In the genomic region with DNA sequence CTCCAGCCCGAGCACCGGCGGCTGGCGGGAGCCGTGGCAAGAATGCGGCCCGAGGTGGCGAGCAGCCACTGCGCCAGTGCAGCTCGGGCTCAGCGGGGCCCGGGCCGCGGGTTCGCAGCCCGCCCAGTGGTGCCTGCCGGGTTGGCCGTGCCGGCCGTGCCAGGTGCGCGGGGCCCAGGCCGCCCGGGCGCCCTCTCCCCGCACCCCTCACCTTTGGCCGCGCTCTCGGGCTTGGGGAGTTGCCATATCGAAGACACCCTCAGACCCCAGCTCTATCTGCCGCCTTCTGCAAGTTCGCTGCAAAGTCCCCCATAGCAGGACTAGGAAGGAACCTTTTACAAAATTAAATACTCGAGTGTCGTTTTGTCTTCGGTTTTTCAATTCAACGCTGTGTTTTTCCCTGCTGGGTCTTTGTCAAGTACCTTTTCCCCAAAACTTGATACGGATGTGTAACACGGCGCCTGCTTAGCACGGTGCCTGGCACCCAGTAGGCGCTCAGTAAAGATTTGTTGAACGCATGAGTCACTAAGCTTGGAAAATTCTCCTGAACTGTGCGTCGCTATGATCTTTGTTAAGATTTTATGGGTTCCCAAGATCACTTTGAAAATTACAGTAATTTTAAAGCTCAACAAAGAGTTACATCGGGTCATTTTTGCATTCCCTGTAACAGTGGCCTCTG, we compare ENCODE assay signal across 8 cellular contexts. TPM values are rescaled to one million over a fixed set of nuclear protein-coding genes. Genes with fewer than 3 reads are reported as not detected.
DNase-seq lines count a peak whose midpoint lies in the region; ATAC-seq, FAIRE-seq and TF ChIP-seq lines count a peak whose summit lies in the region.

No MANE protein-coding gene starts in this region.

- in situ Hi-C loops in GM13976 (cut with MboI; ENCODE audit: low sequenced_read_pairs, unreplicated experiment) = no loop called here

- no peaks in the 10 kb centered on the region for H3K27me3 ChIP-seq in H1 (replicated peaks in 1 of 4; ENCODE audit: control insufficient read depth in 3 of 4, extremely low read depth in 1 of 4, insufficient read depth in 3 of 4, low read length in 3 of 4)
- H3K27me3 ChIP-seq in muscle layer of colon (ENCODE audit: control insufficient read depth in 1 of 2, insufficient read depth in 2 of 2, low read length in 2 of 2) = no peaks in the 10 kb centered on the region

- H3K4ac ChIP-seq in H1 (replicated peaks; ENCODE audit: insufficient read length, low read depth, low read length) = no peak overlapping the region

- no peak overlapping the region for H2BK15ac ChIP-seq in H1 (ENCODE audit: low read length)

- H2AK5ac ChIP-seq in H1 (ENCODE audit: low read depth, low read length) = no peak overlapping the region

- no peaks in the 10 kb centered on the region for H3K79me1 ChIP-seq in H1 (ENCODE audit: low read depth, low read length)

- H2BK120ac ChIP-seq in H1 (replicated peaks; ENCODE audit: low read depth, low read length) = no peak overlapping the region

- POLR2A ChIA-PET in H1 (lab: Charles Lee; ENCODE audit: partially characterized antibody) = interaction anchor here (0.9 to 2.6 kb wide), 10 partner anchors 9 to 489 kb away, joined by 3 to 9 read pairs (median 4); partner anchors contain the start of genes FLACC1 and ORC2

- peak overlapping the region; percentile 98 for H2AFZ ChIP-seq in H1 (ENCODE audit: low read length)

- TF ChIP-seq CTCF in H1 (IDR thresholded peaks at IDR 0.05; ENCODE audit: control extremely low read depth in 1 of 3, insufficient read depth in 1 of 3, low read depth in 1 of 3, low read length in 3 of 3) = no peak
- no peak for TF ChIP-seq CTCF in GM13976 (IDR thresholded peaks at IDR 0.05; ENCODE audit: borderline replicate concordance, control extremely low read depth, extremely low read depth, insufficient read depth, missing control alignments)

- peak; percentile 39 for ATAC-seq in Right ventricle myocardium inferior
- ATAC-seq in HG03095 (IDR thresholded peaks at IDR 0.05; ENCODE audit: unreplicated experiment) = no peak

- peak overlapping the region; percentile 61 for H4K5ac ChIP-seq in H1 (ENCODE audit: insufficient read length, low read depth, low read length)

- H3K23ac ChIP-seq in H1 (ENCODE audit: insufficient read length) = no peak overlapping the region

- peak overlapping the region; percentile 69 to 76 for H3K4me2 ChIP-seq in H1 (ENCODE audit: insufficient read depth in 1 of 2, low read depth in 2 of 2, low read length in 2 of 2)

- H3K23me2 ChIP-seq in H1 (ENCODE audit: low read depth, low read length) = peaks cover 9% of the 10 kb centered on the region; the same call in 1 of the 2 replicates

- no peak overlapping the region for H2BK20ac ChIP-seq in H1 (ENCODE audit: low read length)

- no peaks in the 10 kb centered on the region for H3K9me3 ChIP-seq in H1 (ENCODE audit: insufficient read depth in 2 of 2, low read depth in 1 of 2, low read length in 1 of 2)
- H3K9me3 ChIP-seq in muscle layer of colon (ENCODE audit: low read length) = no peaks in the 10 kb centered on the region

- H3K27ac ChIP-seq in H1 (ENCODE audit: low read depth, low read length) (peak overlapping the region; percentile 64; the same call in 1 of the 2 replicates), muscle layer of colon (ENCODE audit: low read depth, low read length) (peak overlapping the region; percentile 83)

- TF ChIP-seq RAD21 in H1 (IDR thresholded peaks at IDR 0.05 in 1 of 2, conservative IDR thresholded peaks at IDR 0.05 in 1 of 2; ENCODE audit: low read depth in 2 of 2, low read length in 2 of 2) = no peak

- H3K4me1 ChIP-seq in H1 (replicated peaks in 1 of 4; ENCODE audit: control insufficient read depth in 3 of 4, insufficient read depth in 4 of 4, low read length in 3 of 4) (no peaks in the 10 kb centered on the region; a peak in 1 of 7 replicates), muscle layer of colon (ENCODE audit: insufficient read depth, low read length) (peaks cover 13% of the 10 kb centered on the region)

- peak overlapping the region; percentile 94 to 100 (median 98) for H3K4me3 ChIP-seq in H1 (ENCODE audit: extremely low read depth in 1 of 4, insufficient read depth in 2 of 4, low read depth in 3 of 4, low read length in 4 of 4)
- H3K4me3 ChIP-seq in muscle layer of colon (ENCODE audit: low read depth in 1 of 2, low read length in 2 of 2) = peak overlapping the region; percentile 94 to 97

- no peak overlapping the region for H2BK12ac ChIP-seq in H1 (ENCODE audit: low read depth, low read length)

- no peak overlapping the region for H3K18ac ChIP-seq in H1 (ENCODE audit: extremely low read depth, low read length)

- H2BK5ac ChIP-seq in H1 (ENCODE audit: low read depth, low read length) = peak overlapping the region; percentile 56; the same call in 1 of the 2 replicates

- H4K8ac ChIP-seq in H1 (ENCODE audit: extremely low read depth, insufficient read depth, low read length) = peak overlapping the region; percentile 91

- no peak overlapping the region for H4K91ac ChIP-seq in H1 (replicated peaks; ENCODE audit: insufficient read length, low read length)

- TF ChIP-seq POLR2A in H1 (IDR thresholded peaks at IDR 0.05; ENCODE audit: control extremely low read depth in 1 of 2, low read depth in 2 of 2, low read length in 2 of 2) = peak; percentile 26 to 27; a peak in 1 of 3 replicates

- intact Hi-C loops in Right ventricle myocardium inferior (cut with DNase I) (loop anchor here (10.0 kb wide), 2 partner anchors 193 to 217 kb away; partner anchors contain the start of gene TMEM237), cardiac septum (cut with DNase I) (loop anchor here (5.0 to 10.0 kb wide), 2 partner anchors 187 to 640 kb away; partner anchors contain the start of genes BZW1 and CASP8)

- peak; percentile 32 for FAIRE-seq in H1 (lab: Jason Lieb, UNC)

- H3K36me3 ChIP-seq in H1 (ENCODE audit: control insufficient read depth in 2 of 4, insufficient read depth in 4 of 4, low read length in 3 of 4) (no peaks in the 10 kb centered on the region), muscle layer of colon (ENCODE audit: insufficient read depth, low read length) (no peaks in the 10 kb centered on the region)

- no peak for DNase-seq in Right ventricle myocardium inferior (ENCODE audit: missing footprints)
- no peak for DNase-seq in cardiac septum (ENCODE audit: low spot score)
- DNase-seq in OCI-M1 (lab: John Stamatoyannopoulos, UW) = peak; percentile 59
- DNase-seq in H1 (ENCODE audit: low read depth in 1 of 2, low spot score in 2 of 2) = no peak
- no peak for DNase-seq in NCI-H774 (lab: John Stamatoyannopoulos, UW)
- no peak for DNase-seq in GM13976 (ENCODE audit: low spot score)

- peaks cover 0 to 8% of the 10 kb centered on the region in 2 experiments; a peak in 2 of 4 replicates for H3K79me2 ChIP-seq in H1 (ENCODE audit: control insufficient read depth in 1 of 2, insufficient read depth in 2 of 2, low read length in 2 of 2)

- no peak for TF ChIP-seq EP300 in H1 (IDR thresholded peaks at IDR 0.05; ENCODE audit: borderline replicate concordance in 1 of 2, low read depth in 2 of 2, low read length in 2 of 2)

- no peak overlapping the region for H3K14ac ChIP-seq in H1 (ENCODE audit: insufficient read length)

- peak overlapping the region; percentile 22 for H3K56ac ChIP-seq in H1 (replicated peaks; ENCODE audit: insufficient read length, low read depth, low read length)

- WGBS in H1 (ENCODE audit: extremely low coverage in 1 of 2, insufficient coverage in 1 of 2, insufficient read length in 1 of 2, insufficient replicate concordance in 2 of 2, low coverage in 1 of 2, low lambda C conversion rate in 2 of 2, missing lambda C conversion rate in 1 of 2), 2 experiments = 4% methylated on average over 45 of the region's 45 CpGs; no CpG with 5 or more reads in 1 of the 2 experiments

- no peaks in the 10 kb centered on the region for H4K20me1 ChIP-seq in H1 (replicated peaks in 1 of 2; ENCODE audit: control insufficient read depth in 1 of 2, insufficient read depth in 2 of 2, low read length in 2 of 2)

- CTCF ChIA-PET in H1 (lab: Charles Lee; ENCODE audit: partially characterized antibody) = interaction anchor here (0.5 to 1.4 kb wide), 5 partner anchors 11 to 247 kb away, joined by 3 to 4 read pairs (median 3); no protein-coding TSS in a partner anchor

- H3K9ac ChIP-seq in H1 (replicated peaks in 1 of 4; ENCODE audit: extremely low read depth in 1 of 4, low read depth in 3 of 4, low read length in 3 of 4) (peak overlapping the region; percentile 68 to 80 (median 71)), muscle layer of colon (ENCODE audit: low read length) (no peak overlapping the region)

TF ChIP-seq in H1, 55 proteins besides CTCF, POLR2A, EP300 and RAD21:
- TF ChIP-seq TEAD4 (IDR thresholded peaks at IDR 0.05; ENCODE audit: low read depth, low read length) = 0 out of 2 replicates have a peak, but pooled peaks have one; percentile 36
- TF ChIP-seq HDAC2 (IDR thresholded peaks at IDR 0.05; ENCODE audit: borderline replicate concordance in 1 of 2, low read depth in 2 of 2, low read length in 2 of 2) = 0 out of 4 replicates have a peak, but pooled peaks of 1 of the 2 experiments have one; percentile 11
- TF ChIP-seq TAF1 (IDR thresholded peaks at IDR 0.05; ENCODE audit: low read depth, low read length) = peak; percentile 34; the same call in 1 of the 2 replicates
- TF ChIP-seq SP1 (IDR thresholded peaks at IDR 0.05; ENCODE audit: low read depth, low read length) = no peak

RNA-seq across cellular contexts. Expression of gene STRADB, which starts 0.7 kb away (rescaled TPM):
- total RNA-seq in Right ventricle myocardium inferior (79.1 TPM), cardiac septum (41.5 TPM)
- total RNA-seq in H1 (2021; fragmentation: NEBNext Ultra II Directional; extraction: Animal tissue kit (Norgen Biotek cat#: 25700)) = 34.9 and 37.4 TPM in 2 replicates
- 11.3 and 20.9 TPM in 2 replicates for polyA plus RNA-seq in H1 (2011; rRNA removed)
- polyA plus RNA-seq in H1 (2011; cell fraction: cytosol; rRNA removed) = 21.7 TPM
- 8.0 TPM for polyA plus RNA-seq in H1 (2011; cell fraction: nucleus; rRNA removed)
- polyA plus RNA-seq in H1 (2012, experiment 1 of 2) = 30.2 to 34.8 TPM (median 33.2 TPM) in 4 replicates
- 16.9 TPM for polyA plus RNA-seq in H1 (2012, experiment 2 of 2)
- polyA plus RNA-seq in H1 (2013, experiment 1 of 2) = 26.7 TPM
- polyA plus RNA-seq in H1 (2013, experiment 2 of 2) = 26.3 TPM
- 31.5 and 31.7 TPM in 2 replicates for polyA minus RNA-seq in H1 (2011; rRNA and poly(A)+ RNA removed)
- polyA minus RNA-seq in H1 (2011; cell fraction: cytosol; rRNA and poly(A)+ RNA removed) = 13.7 TPM
- polyA minus RNA-seq in H1 (2011; cell fraction: nucleus; rRNA and poly(A)+ RNA removed) = 13.2 TPM

RNA-seq across cellular contexts. Expression of gene TRAK2, which starts 0.9 kb away (rescaled TPM):
- total RNA-seq in Right ventricle myocardium inferior = 163 TPM
- total RNA-seq in cardiac septum = 259 TPM
- total RNA-seq in H1 (2021; fragmentation: NEBNext Ultra II Directional; extraction: Animal tissue kit (Norgen Biotek cat#: 25700)) = 15.7 and 16.5 TPM in 2 replicates
- polyA plus RNA-seq in H1 (2011; rRNA removed) = 3.0 and 4.5 TPM in 2 replicates
- polyA plus RNA-seq in H1 (2011; cell fraction: cytosol; rRNA removed) = 4.6 TPM
- polyA plus RNA-seq in H1 (2011; cell fraction: nucleus; rRNA removed) = 5.0 TPM
- 4.9 to 7.7 TPM (median 6.1 TPM) in 4 replicates for polyA plus RNA-seq in H1 (2012, experiment 1 of 2)
- polyA plus RNA-seq in H1 (2012, experiment 2 of 2) = 3.5 TPM
- polyA plus RNA-seq in H1 (2013, experiment 1 of 2) = 7.0 TPM
- 7.3 TPM for polyA plus RNA-seq in H1 (2013, experiment 2 of 2)
- polyA minus RNA-seq in H1 (2011; rRNA and poly(A)+ RNA removed) = 15.0 and 29.6 TPM in 2 replicates
- polyA minus RNA-seq in H1 (2011; cell fraction: cytosol; rRNA and poly(A)+ RNA removed) = 5.2 TPM
- polyA minus RNA-seq in H1 (2011; cell fraction: nucleus; rRNA and poly(A)+ RNA removed) = 18.4 TPM
